ENCODE assay signal across 8 cellular contexts in genomic region chr3:150408232-150409124, GRCh38. TPM values are rescaled to one million over a fixed set of nuclear protein-coding genes. Genes with fewer than 3 reads are reported as not detected.
DNase-seq lines count a peak whose midpoint lies in the region; ATAC-seq and TF ChIP-seq lines count a peak whose summit lies in the region.

Gene TSC22D2 (plus strand): TSS chr3:150408298. CDS start chr3:150409351, 1,053 bp downstream.

- DNase-seq in CD4-positive, alpha-beta memory T cell: peak; percentile 96 to 98 (median 97)
- DNase-seq in NCI-H82 treated with DMSO at 0.1 percent for 48 hours (lab: John Stamatoyannopoulos, UW; ENCODE audit: unreplicated experiment) (peak; percentile 38), ecto neural progenitor cell (ENCODE audit: low spot score) (peak; percentile 96), lung (ENCODE audit: low spot score) (peak; percentile 93)
- peak; percentile 93 for DNase-seq in activated CD8-positive, alpha-beta T cell treated with anti-CD3 and anti-CD28 coated beads for 36 hours
- DNase-seq in stimulated activated CD4-positive, alpha-beta T cell treated with anti-CD3 and anti-CD28 coated beads, TNF-alpha, amount 100 ng/mL, for 4 hours (ENCODE audit: low read depth in 3 of 3): peak; percentile 81 to 88 (median 84)

- peak within 1 kb of the TSS; percentile 79 to 93 for H3K4me3 ChIP-seq in CD4-positive, alpha-beta memory T cell (ENCODE audit: low read length in 2 of 2)
- H3K4me3 ChIP-seq in lung: peak within 1 kb of the TSS; percentile 93

- POLR2A ChIA-PET in CD4-positive, alpha-beta memory T cell (lab: Charles Lee; ENCODE audit: partially characterized antibody): interaction anchor here (0.9 to 6.8 kb wide), 28 partner anchors 10 to 1279 kb away, joined by 3 to 107 read pairs (median 4); partner anchors contain the start of genes COMMD2, EIF2A, ERICH6 and GPR171
- POLR2A ChIA-PET in activated CD8-positive, alpha-beta T cell treated with anti-CD3 and anti-CD28 coated beads for 36 hours (lab: Charles Lee): interaction anchor here (0.7 to 4.2 kb wide), 15 partner anchors 11 to 354 kb away, joined by 3 to 23 read pairs (median 4); partner anchors contain the start of genes EIF2A, SELENOT, SERP1 and SIAH2

- H3K9me3 Mint-ChIP-seq in CD4-positive, alpha-beta memory T cell: peaks cover 0 to 4% (median 0%) of the 10 kb centered on the region in 8 donors
- no peaks in the 10 kb centered on the region for H3K9me3 Mint-ChIP-seq in activated CD8-positive, alpha-beta T cell treated with anti-CD3 and anti-CD28 coated beads for 36 hours

- no peaks in the 10 kb centered on the region for H3K36me3 ChIP-seq in CD4-positive, alpha-beta memory T cell (ENCODE audit: insufficient read depth, low read length)
- peaks cover 0 to 3% of the 10 kb centered on the region in 2 donors for H3K36me3 ChIP-seq in lung (ENCODE audit: control insufficient read depth in 2 of 2, insufficient read depth in 2 of 2, low read length in 2 of 2)

- peak; percentile 60 for ATAC-seq in GM19372 (IDR thresholded peaks at IDR 0.05; ENCODE audit: low read depth, unreplicated experiment)
- peak; percentile 52 for ATAC-seq in HG03521 (IDR thresholded peaks at IDR 0.05; ENCODE audit: unreplicated experiment)
- peak; percentile 73 for ATAC-seq in activated CD8-positive, alpha-beta T cell treated with anti-CD3 and anti-CD28 coated beads for 36 hours
- ATAC-seq in lung (ENCODE audit: insufficient read depth, low FRiP score): peak; percentile 81

- H3K4me1 Mint-ChIP-seq in CD4-positive, alpha-beta memory T cell: peaks cover 23 to 36% (median 30%) of the 10 kb centered on the region in 4 donors
- peaks cover 19% of the 10 kb centered on the region for H3K4me1 Mint-ChIP-seq in activated CD8-positive, alpha-beta T cell treated with anti-CD3 and anti-CD28 coated beads for 36 hours (ENCODE audit: low read depth)

- no peaks in the 10 kb centered on the region for H3K27me3 ChIP-seq in CD4-positive, alpha-beta memory T cell (ENCODE audit: insufficient read depth, low read length)
- no peaks in the 10 kb centered on the region for H3K27me3 ChIP-seq in lung (ENCODE audit: control insufficient read depth, insufficient read depth)

- H3K9me3 ChIP-seq in CD4-positive, alpha-beta memory T cell (ENCODE audit: control insufficient read depth in 1 of 2, low read length in 2 of 2): no peaks in the 10 kb centered on the region
- no peaks in the 10 kb centered on the region for H3K9me3 ChIP-seq in lung (ENCODE audit: control insufficient read depth in 2 of 2, insufficient read depth in 1 of 2, low read length in 1 of 2)

- peak within 1 kb of the TSS; percentile 95 for H3K27ac ChIP-seq in CD4-positive, alpha-beta memory T cell (ENCODE audit: low read depth, low read length)
- peak within 1 kb of the TSS; percentile 99 for H3K27ac ChIP-seq in lung (ENCODE audit: low read depth in 1 of 2, low read length in 1 of 2)

- peak within 1 kb of the TSS; percentile 89 to 99 (median 98) for H3K27ac Mint-ChIP-seq in CD4-positive, alpha-beta memory T cell
- H3K27ac Mint-ChIP-seq in activated CD8-positive, alpha-beta T cell treated with anti-CD3 and anti-CD28 coated beads for 36 hours: peak within 1 kb of the TSS; percentile 99

- no peak for TF ChIP-seq CTCF in activated CD8-positive, alpha-beta T cell treated with anti-CD3 and anti-CD28 coated beads for 36 hours (IDR thresholded peaks at IDR 0.05)
- TF ChIP-seq CTCF in lung (IDR thresholded peaks at IDR 0.05; ENCODE audit: control extremely low read depth, extremely low read depth): no peak

- 0% methylated on average over 86 to 100 of the region's 100 CpGs for WGBS in lung, 2 donors

- peaks cover 0 to 20% of the 10 kb centered on the region in 2 donors for H3K36me3 Mint-ChIP-seq in CD4-positive, alpha-beta memory T cell
- H3K36me3 Mint-ChIP-seq in activated CD8-positive, alpha-beta T cell treated with anti-CD3 and anti-CD28 coated beads for 36 hours (ENCODE audit: low read depth): peaks cover 29% of the 10 kb centered on the region

- no peaks in the 10 kb centered on the region for H3K27me3 Mint-ChIP-seq in CD4-positive, alpha-beta memory T cell
- H3K27me3 Mint-ChIP-seq in activated CD8-positive, alpha-beta T cell treated with anti-CD3 and anti-CD28 coated beads for 36 hours: no peaks in the 10 kb centered on the region

- intact Hi-C loops in CD4-positive, alpha-beta memory T cell (cut with micrococcal nuclease): loop anchor here (1.0 to 10.0 kb wide), 9 partner anchors 23 to 654 kb away; partner anchors contain the start of genes COMMD2, EIF2A, ERICH6 and PFN2
- intact Hi-C loops in activated CD8-positive, alpha-beta T cell treated with anti-CD3 and anti-CD28 coated beads for 36 hours (cut with micrococcal nuclease): loop anchor here (2.0 kb wide), 1 partner anchor 194 kb away; the partner anchor contains the start of gene SELENOT

- H3K4me3 Mint-ChIP-seq in CD4-positive, alpha-beta memory T cell: peak within 1 kb of the TSS; percentile 85 to 98 (median 89)
- H3K4me3 Mint-ChIP-seq in activated CD8-positive, alpha-beta T cell treated with anti-CD3 and anti-CD28 coated beads for 36 hours: peak within 1 kb of the TSS; percentile 84

- CTCF ChIA-PET in CD4-positive, alpha-beta memory T cell (lab: Charles Lee; ENCODE audit: partially characterized antibody): interaction anchor here (1.0 to 2.6 kb wide), 17 partner anchors 9 to 443 kb away, joined by 3 to 27 read pairs (median 4); no protein-coding TSS in a partner anchor
- CTCF ChIA-PET in activated CD8-positive, alpha-beta T cell treated with anti-CD3 and anti-CD28 coated beads for 36 hours (lab: Charles Lee): interaction anchor here (0.9 to 3.3 kb wide), 9 partner anchors 9 to 87 kb away, joined by 3 to 20 read pairs (median 4); no protein-coding TSS in a partner anchor

- peaks cover 34% of the 10 kb centered on the region for H3K4me1 ChIP-seq in CD4-positive, alpha-beta memory T cell (ENCODE audit: insufficient read depth, low read length)
- H3K4me1 ChIP-seq in lung (ENCODE audit: control insufficient read depth in 2 of 2, insufficient read depth in 2 of 2, low read length in 2 of 2): peaks cover 0 to 4% of the 10 kb centered on the region in 2 donors

RNA-seq across cellular contexts. Expression of gene TSC22D2, which starts in this region (rescaled TPM):
- total RNA-seq in CD4-positive, alpha-beta memory T cell: 10 to 100 TPM; 25.3 to 25.7 TPM
- 10 to 100 TPM in 1 of 2 donors, 1 to 10 TPM in 1; 5.5 to 14.1 TPM for polyA plus RNA-seq in CD4-positive, alpha-beta memory T cell
- total RNA-seq in activated CD8-positive, alpha-beta T cell treated with anti-CD3 and anti-CD28 coated beads for 36 hours: 10 to 100 TPM; 12.3 to 16.7 TPM
- 10 to 100 TPM; 25.7 to 57.7 TPM for total RNA-seq in lung
- 10 to 100 TPM in 1 of 2 donors, 1 to 10 TPM in 1; 8.8 to 11.7 TPM for polyA plus RNA-seq in lung

Comparison
In these comparisons a context has a peak if more than half of its experiments do, and no peak if none do; other contexts are left out.
1. Peak in every context shown above with its lines: DNase-seq, ATAC-seq, H3K4me3 ChIP-seq and H3K27ac ChIP-seq.
2. DNase-seq: peak in every context shown above with its lines; median percentile 97 in CD4-positive, alpha-beta memory T cell; 96 in ecto neural progenitor cell; 93 in activated CD8-positive, alpha-beta T cell treated with anti-CD3 and anti-CD28 coated beads for 36 hours; 93 in lung; 84 in stimulated activated CD4-positive, alpha-beta T cell treated with anti-CD3 and anti-CD28 coated beads, TNF-alpha, amount 100 ng/mL, for 4 hours; 38 in NCI-H82 treated with DMSO at 0.1 percent for 48 hours.